ENCODE assay signal across 15 cellular contexts in the genomic region with DNA sequence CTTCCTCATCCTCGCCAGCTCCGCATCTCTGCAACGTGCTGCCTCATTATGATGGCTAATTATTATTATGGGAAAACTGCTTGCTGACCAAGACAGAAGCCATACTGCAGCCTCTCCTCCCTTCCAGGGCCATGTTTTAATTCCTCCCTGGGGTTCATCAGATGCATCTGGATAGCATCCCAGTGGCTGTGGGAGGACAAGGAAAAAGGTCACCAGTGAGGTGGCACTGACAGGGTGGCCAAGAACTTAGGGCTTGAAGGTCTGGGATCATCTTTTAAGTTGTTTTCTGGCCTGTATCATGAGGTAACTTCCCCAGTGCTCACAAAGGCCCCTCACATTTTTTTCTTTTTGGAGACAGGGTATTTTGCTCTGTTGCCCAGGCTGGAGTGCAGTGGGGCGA. TPM values are rescaled to one million over a fixed set of nuclear protein-coding genes. Genes with fewer than 3 reads are reported as not detected.
DNase-seq lines count a peak whose midpoint lies in the region; ATAC-seq and TF ChIP-seq lines count a peak whose summit lies in the region.
"Had no signal": no experiment of that assay in that cellular context is flagged by ENCODE, and none has a peak within 500 bp of the region (broad histone marks: within the 10 kb centered on the region; RNA-seq: fewer than 3 reads in every experiment).

No MANE protein-coding gene starts in this region.

- H3K27me3 Mint-ChIP-seq in CD4-positive, alpha-beta T cell = no peaks in the 10 kb centered on the region
- H3K27me3 Mint-ChIP-seq in activated T-helper 17 cell treated with anti-CD3 and anti-CD28 coated beads, Interleukin-2, amount 50 U/mL, for 72 hours = no peaks in the 10 kb centered on the region
- no peaks in the 10 kb centered on the region for H3K27me3 Mint-ChIP-seq in naive thymus-derived CD8-positive, alpha-beta T cell

- POLR2A ChIA-PET in CD4-positive, alpha-beta T cell (lab: Charles Lee) = interaction anchor here (0.9 kb wide), 1 partner anchor 29 kb away, joined by 3 read pairs; no protein-coding TSS in a partner anchor
- POLR2A ChIA-PET in IMR-90 (lab: Charles Lee; ENCODE audit: unreplicated experiment) = interaction anchor here (0.5 kb wide), 1 partner anchor 1385 kb away, joined by 3 read pairs; no protein-coding TSS in a partner anchor
- POLR2A ChIA-PET in naive thymus-derived CD8-positive, alpha-beta T cell (lab: Charles Lee) = interaction anchor here (0.6 to 1.7 kb wide), 3 partner anchors 9 to 1692 kb away, joined by 3 to 5 read pairs (median 4); no protein-coding TSS in a partner anchor
- POLR2A ChIA-PET in HEK293T (lab: Yijun Ruan, JAX) = no interaction called here

- no peaks in the 10 kb centered on the region for H3K27me3 ChIP-seq in CD4-positive, alpha-beta T cell (ENCODE audit: control insufficient read depth, insufficient read depth, low read length)
- H3K27me3 ChIP-seq in IMR-90 (ENCODE audit: control insufficient read depth, insufficient read depth, low read length) = no peaks in the 10 kb centered on the region

- no peak overlapping the region; the same call in 1 of the 2 replicates for H3K4me2 ChIP-seq in IMR-90 (ENCODE audit: low read depth, low read length)
- H3K4me2 ChIP-seq: GM23338, KMS-11 had no signal

- no peaks in the 10 kb centered on the region for H4K20me1 ChIP-seq in IMR-90 (ENCODE audit: insufficient read depth, low read length)

- no peaks in the 10 kb centered on the region for H3K79me1 ChIP-seq in IMR-90 (ENCODE audit: low read depth in 1 of 2, low read length in 2 of 2)

- TF ChIP-seq POLR2A in IMR-90 (IDR thresholded peaks at IDR 0.05; ENCODE audit: low read depth, low read length) = no peak

- no peak overlapping the region for H2AK5ac ChIP-seq in IMR-90 (ENCODE audit: low read depth, low read length)

- no peak overlapping the region for H3K4me3 ChIP-seq in IMR-90 (ENCODE audit: insufficient read depth, low read depth, low read length)
- H3K4me3 ChIP-seq: GM23338, psoas muscle, skin epidermis, stomach had no signal

- dilution Hi-C loops in IMR-90 (cut with HindIII; ENCODE audit: low sequenced_read_pairs, unreplicated experiment) = no loop called here

- no peak overlapping the region for H3K23ac ChIP-seq in IMR-90 (ENCODE audit: low read depth, low read length)

- peak overlapping the region; percentile 72 for H3K27ac Mint-ChIP-seq in CD4-positive, alpha-beta T cell
- peak overlapping the region; percentile 41 for H3K27ac Mint-ChIP-seq in activated T-helper 17 cell treated with anti-CD3 and anti-CD28 coated beads, Interleukin-2, amount 50 U/mL, for 72 hours
- peak overlapping the region in 3 of 10 donors; percentile 2 to 60 (median 35) for H3K27ac Mint-ChIP-seq in naive thymus-derived CD8-positive, alpha-beta T cell
- H3K27ac Mint-ChIP-seq: GM23338, nephron progenitor cell had no signal

- no peak overlapping the region for H2BK5ac ChIP-seq in IMR-90 (ENCODE audit: low read depth, low read length, poor library complexity, severe bottlenecking)

- H2BK20ac ChIP-seq in IMR-90 (ENCODE audit: low read depth, low read length) = no peak overlapping the region

- no peaks in the 10 kb centered on the region for H3K36me3 ChIP-seq in IMR-90 (ENCODE audit: control insufficient read depth, insufficient read depth, low read length)
- H3K36me3 ChIP-seq: stomach had no signal

- H3K4me3 Mint-ChIP-seq in CD4-positive, alpha-beta T cell = peak overlapping the region; percentile 74
- H3K4me3 Mint-ChIP-seq in activated T-helper 17 cell treated with anti-CD3 and anti-CD28 coated beads, Interleukin-2, amount 50 U/mL, for 72 hours = peak overlapping the region; percentile 73
- peak overlapping the region; percentile 60 to 88 (median 78) for H3K4me3 Mint-ChIP-seq in naive thymus-derived CD8-positive, alpha-beta T cell
- H3K4me3 Mint-ChIP-seq: GM23338, nephron progenitor cell had no signal

- no peaks in the 10 kb centered on the region for H3K36me3 Mint-ChIP-seq in CD4-positive, alpha-beta T cell (ENCODE audit: low read depth)
- no peaks in the 10 kb centered on the region for H3K36me3 Mint-ChIP-seq in activated T-helper 17 cell treated with anti-CD3 and anti-CD28 coated beads, Interleukin-2, amount 50 U/mL, for 72 hours (ENCODE audit: low read depth)
- H3K36me3 Mint-ChIP-seq in naive thymus-derived CD8-positive, alpha-beta T cell = no peaks in the 10 kb centered on the region

- H2BK15ac ChIP-seq in IMR-90 (ENCODE audit: low read depth, low read length) = no peak overlapping the region

- no peak overlapping the region for H2AFZ ChIP-seq in IMR-90 (replicated peaks; ENCODE audit: low read length, poor library complexity)

- BruUV-seq in IMR-90 (replicated peaks; lab: Mats Ljungman, UMichigan) = no TSS peak

- no peak overlapping the region for H4K5ac ChIP-seq in IMR-90 (ENCODE audit: low read depth, low read length)

- no peaks in the 10 kb centered on the region for H3K9me3 ChIP-seq in CD4-positive, alpha-beta T cell (ENCODE audit: control insufficient read depth, low read length)
- H3K9me3 ChIP-seq in IMR-90 (ENCODE audit: control insufficient read depth, insufficient read depth, low read length) = no peaks in the 10 kb centered on the region
- H3K9me3 ChIP-seq: psoas muscle, stomach had no signal

- H3K4me1 ChIP-seq in IMR-90 (ENCODE audit: control insufficient read depth, insufficient read depth, low read length) = peaks cover 5% of the 10 kb centered on the region; the same call in 1 of the 2 replicates
- H3K4me1 ChIP-seq: psoas muscle had no signal

- no peak for ATAC-seq in CD4-positive, alpha-beta T cell (ENCODE audit: poor library complexity)
- peak; percentile 13; the same call in 1 of the 2 replicates for ATAC-seq in IMR-90 (ENCODE audit: low read depth)
- no peak for ATAC-seq in activated T-helper 17 cell treated with anti-CD3 and anti-CD28 coated beads, Interleukin-2, amount 50 U/mL, for 72 hours (replicated peaks)
- ATAC-seq in naive thymus-derived CD8-positive, alpha-beta T cell = no peak
- ATAC-seq: left cardiac atrium, psoas muscle had no signal

- no peak overlapping the region for H3K27ac ChIP-seq in CD4-positive, alpha-beta T cell (ENCODE audit: low read depth, low read length)
- H3K27ac ChIP-seq in IMR-90 (ENCODE audit: insufficient read depth, low read length) = no peak overlapping the region
- H3K27ac ChIP-seq: KMS-11, psoas muscle, skin epidermis, stomach had no signal

- in situ Hi-C loops in IMR-90 (cut with MboI; ENCODE audit: low sequenced_read_pairs) = no loop called here

- no peak overlapping the region for H3K4ac ChIP-seq in IMR-90 (ENCODE audit: low read depth, low read length)

- DNase-seq in CD4-positive, alpha-beta T cell = no peak
- DNase-seq in IMR-90 = no peak
- no peak for DNase-seq in naive thymus-derived CD8-positive, alpha-beta T cell
- no peak for DNase-seq in germinal center (ENCODE audit: low spot score)
- no peak for DNase-seq in stimulated activated CD4-positive, alpha-beta T cell treated with anti-CD3 and anti-CD28 coated beads, Interleukin-4, amount 100 ng/mL, for 1 hour
- no peak for DNase-seq in HEK293T (ENCODE audit: extremely low spot score)
- DNase-seq: activated CD4-positive, alpha-beta T cell treated with anti-CD3 and anti-CD28 coated beads, Interleukin-2, amount 50 U/mL, for 1 hour; left cardiac atrium; nephron progenitor cell; stomach had no signal

- CTCF ChIA-PET in CD4-positive, alpha-beta T cell (lab: Charles Lee) = no interaction called here
- CTCF ChIA-PET in IMR-90 (lab: Yijun Ruan, JAX) (no interaction called here), HEK293T (lab: Yijun Ruan, JAX) (interaction anchor here (0.7 to 1.5 kb wide), 4 partner anchors 10 to 41 kb away, joined by 3 to 5 read pairs (median 4); no protein-coding TSS in a partner anchor)

- peaks cover 51% of the 10 kb centered on the region for H3K4me1 Mint-ChIP-seq in CD4-positive, alpha-beta T cell (ENCODE audit: low read depth)
- peaks cover 7% of the 10 kb centered on the region for H3K4me1 Mint-ChIP-seq in activated T-helper 17 cell treated with anti-CD3 and anti-CD28 coated beads, Interleukin-2, amount 50 U/mL, for 72 hours
- H3K4me1 Mint-ChIP-seq in naive thymus-derived CD8-positive, alpha-beta T cell = peaks cover 28 to 52% (median 45%) of the 10 kb centered on the region in 4 donors

- 0 out of 2 replicates have a peak, but pooled peaks cover 3% of the 10 kb centered on the region for H3K9me1 ChIP-seq in IMR-90 (ENCODE audit: insufficient read depth, low read length)

- no peak overlapping the region for H2AK9ac ChIP-seq in IMR-90 (replicated peaks; ENCODE audit: low read depth, low read length, poor library complexity)

- no peak overlapping the region for H3K9ac ChIP-seq in IMR-90 (ENCODE audit: low read depth, low read length)
- H3K9ac ChIP-seq: KMS-11 had no signal

- WGBS in IMR-90 (ENCODE audit: extremely low coverage in 2 of 2, insufficient read length in 1 of 2), 2 experiments = no CpG with 5 or more reads among the region's 4 CpGs

- no peak for TF ChIP-seq CTCF in CD4-positive, alpha-beta T cell (IDR thresholded peaks at IDR 0.05)
- TF ChIP-seq CTCF in IMR-90 (conservative IDR thresholded peaks at IDR 0.05; ENCODE audit: low read depth, low read length) = no peak

- H2BK120ac ChIP-seq in IMR-90 (ENCODE audit: low read depth, low read length) = no peak overlapping the region

- H3K18ac ChIP-seq in IMR-90 (ENCODE audit: low read depth, low read length) = no peak overlapping the region

- no peak overlapping the region for H3K56ac ChIP-seq in IMR-90 (ENCODE audit: extremely low read depth, insufficient read depth, low read length)

- no peak overlapping the region for H3K14ac ChIP-seq in IMR-90 (replicated peaks; ENCODE audit: low read depth, low read length)

- H3K9me3 Mint-ChIP-seq in CD4-positive, alpha-beta T cell = no peaks in the 10 kb centered on the region
- H3K9me3 Mint-ChIP-seq in activated T-helper 17 cell treated with anti-CD3 and anti-CD28 coated beads, Interleukin-2, amount 50 U/mL, for 72 hours = no peaks in the 10 kb centered on the region
- H3K9me3 Mint-ChIP-seq in naive thymus-derived CD8-positive, alpha-beta T cell = no peaks in the 10 kb centered on the region
- H3K9me3 Mint-ChIP-seq: GM23338, nephron progenitor cell had no signal

- H4K8ac ChIP-seq in IMR-90 (ENCODE audit: low read depth in 2 of 2, low read length in 2 of 2) = no peak overlapping the region

- H4K91ac ChIP-seq in IMR-90 (ENCODE audit: insufficient read depth, low read depth, low read length) = no peak overlapping the region

- no peak for TF ChIP-seq RAD21 in IMR-90 (IDR thresholded peaks at IDR 0.05; ENCODE audit: low read length)

- intact Hi-C loops in CD4-positive, alpha-beta T cell (cut with DNase I, micrococcal nuclease) = no loop called here
- intact Hi-C loops in IMR-90 (cut with micrococcal nuclease) = no loop called here

RNA-seq across cellular contexts. Expression of a gene that starts 39.6 kb away (rescaled TPM):
- total RNA-seq in CD4-positive, alpha-beta T cell = 1 to 10 TPM; 1.9 to 2.3 TPM
- total RNA-seq in IMR-90 (2012; rRNA removed) = 0.56 and 0.90 TPM in 2 replicates
- polyA plus RNA-seq in IMR-90 (2012; rRNA removed) = 1.6 and 2.1 TPM in 2 replicates
- 0.74 and 2.5 TPM in 2 replicates for polyA plus RNA-seq in IMR-90 (2012; cell fraction: cytosol; rRNA removed)
- polyA plus RNA-seq in IMR-90 (2012; cell fraction: nucleus; rRNA removed; ENCODE audit: low replicate concordance) = 1.2 and 2.0 TPM in 2 replicates
- total RNA-seq in activated T-helper 17 cell treated with anti-CD3 and anti-CD28 coated beads, Interleukin-2, amount 50 U/mL, for 72 hours = under 1 TPM; 0.32 to 0.77 TPM
- total RNA-seq in naive thymus-derived CD8-positive, alpha-beta T cell = 1 to 10 TPM; 1.3 to 1.6 TPM
- polyA plus RNA-seq in naive thymus-derived CD8-positive, alpha-beta T cell = 1 to 10 TPM in 2 of 3 donors, under 1 TPM in 1; 0.45 to 2.5 (median 1.5) TPM

RNA-seq across cellular contexts. Expression of a gene that starts 52.3 kb away (rescaled TPM):
- total RNA-seq in CD4-positive, alpha-beta T cell = 1 to 10 TPM; 3.9 to 7.1 TPM
- total RNA-seq in IMR-90 (2012; rRNA removed) = 0.28 and 0.72 TPM in 2 replicates
- 2.0 and 2.9 TPM in 2 replicates for polyA plus RNA-seq in IMR-90 (2012; rRNA removed)
- 1.2 and 1.9 TPM in 2 replicates for polyA plus RNA-seq in IMR-90 (2012; cell fraction: cytosol; rRNA removed)
- polyA plus RNA-seq in IMR-90 (2012; cell fraction: nucleus; rRNA removed; ENCODE audit: low replicate concordance) = 1.0 and 3.3 TPM in 2 replicates
- 10 to 100 TPM in 1 of 2 donors, 1 to 10 TPM in 1; 8.0 to 12.1 TPM for total RNA-seq in activated T-helper 17 cell treated with anti-CD3 and anti-CD28 coated beads, Interleukin-2, amount 50 U/mL, for 72 hours
- total RNA-seq in naive thymus-derived CD8-positive, alpha-beta T cell = 1 to 10 TPM; 1.7 to 1.8 TPM
- polyA plus RNA-seq in naive thymus-derived CD8-positive, alpha-beta T cell = 1 to 10 TPM; 1.4 to 3.3 (median 2.0) TPM
